ENCODE assay signal across 1 cellular context in the genomic region with DNA sequence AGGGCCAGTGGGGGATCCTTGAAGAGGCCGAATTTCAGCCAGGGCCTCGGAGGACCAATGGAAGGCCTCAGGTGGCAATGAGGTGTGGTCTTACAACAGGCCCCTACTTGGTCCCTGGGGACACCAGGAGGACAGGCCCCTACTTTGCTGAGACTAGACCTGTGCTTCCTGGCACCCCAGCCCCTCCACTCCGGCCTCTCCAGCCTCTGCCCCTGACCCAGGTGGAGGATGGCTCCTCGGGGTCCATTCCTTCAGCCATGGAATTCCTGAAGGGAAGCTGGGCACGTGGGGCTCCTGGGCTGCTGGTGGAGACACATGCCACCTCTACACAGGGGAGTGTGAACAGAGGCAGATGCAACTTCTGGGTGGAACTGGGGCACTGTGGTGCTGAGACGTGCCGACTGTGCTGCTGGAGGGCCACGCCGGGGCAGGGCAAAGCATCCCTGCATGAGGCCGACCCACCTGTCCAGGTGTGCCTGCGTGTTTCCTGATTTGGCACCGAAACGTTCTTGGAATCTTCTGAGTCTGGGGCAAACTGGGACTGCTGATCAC.
TF ChIP-seq lines count a peak whose summit lies in the region.

No MANE protein-coding gene starts in this region.

TF ChIP-seq in WTC11, 78 proteins besides CTCF, POLR2A, EP300 and RAD21 (continued from another document):
- TF ChIP-seq, protein P1, sequence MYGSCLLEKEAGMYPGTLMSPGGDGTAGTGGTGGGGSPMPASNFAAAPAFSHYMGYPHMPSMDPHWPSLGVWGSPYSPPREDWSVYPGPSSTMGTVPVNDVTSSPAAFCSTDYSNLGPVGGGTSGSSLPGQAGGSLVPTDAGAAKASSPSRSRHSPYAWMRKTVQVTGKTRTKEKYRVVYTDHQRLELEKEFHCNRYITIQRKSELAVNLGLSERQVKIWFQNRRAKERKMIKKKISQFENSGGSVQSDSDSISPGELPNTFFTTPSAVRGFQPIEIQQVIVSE (CRISPR knock-in tag; IDR thresholded peaks at IDR 0.05; ENCODE audit: borderline replicate concordance) = no peak
- TF ChIP-seq ZNF232 (CRISPR knock-in tag; IDR thresholded peaks at IDR 0.05) (no peak), HMGA2 (CRISPR knock-in tag; IDR thresholded peaks at IDR 0.05) (no peak), GTF2I (CRISPR knock-in tag; conservative IDR thresholded peaks at IDR 0.05) (no peak), FOXK1 (CRISPR knock-in tag; IDR thresholded peaks at IDR 0.05) (no peak), TCF7 (CRISPR knock-in tag; IDR thresholded peaks at IDR 0.05; ENCODE audit: low read depth) (no peak), KAT7 (CRISPR knock-in tag; IDR thresholded peaks at IDR 0.05; ENCODE audit: borderline replicate concordance) (no peak), SMAD3 (CRISPR knock-in tag; IDR thresholded peaks at IDR 0.05; ENCODE audit: borderline replicate concordance) (no peak), ZNF263 (CRISPR knock-in tag; IDR thresholded peaks at IDR 0.05; ENCODE audit: low read depth) (no peak), ZNF423 (CRISPR knock-in tag; IDR thresholded peaks at IDR 0.05) (no peak)
- TF ChIP-seq, protein P2, sequence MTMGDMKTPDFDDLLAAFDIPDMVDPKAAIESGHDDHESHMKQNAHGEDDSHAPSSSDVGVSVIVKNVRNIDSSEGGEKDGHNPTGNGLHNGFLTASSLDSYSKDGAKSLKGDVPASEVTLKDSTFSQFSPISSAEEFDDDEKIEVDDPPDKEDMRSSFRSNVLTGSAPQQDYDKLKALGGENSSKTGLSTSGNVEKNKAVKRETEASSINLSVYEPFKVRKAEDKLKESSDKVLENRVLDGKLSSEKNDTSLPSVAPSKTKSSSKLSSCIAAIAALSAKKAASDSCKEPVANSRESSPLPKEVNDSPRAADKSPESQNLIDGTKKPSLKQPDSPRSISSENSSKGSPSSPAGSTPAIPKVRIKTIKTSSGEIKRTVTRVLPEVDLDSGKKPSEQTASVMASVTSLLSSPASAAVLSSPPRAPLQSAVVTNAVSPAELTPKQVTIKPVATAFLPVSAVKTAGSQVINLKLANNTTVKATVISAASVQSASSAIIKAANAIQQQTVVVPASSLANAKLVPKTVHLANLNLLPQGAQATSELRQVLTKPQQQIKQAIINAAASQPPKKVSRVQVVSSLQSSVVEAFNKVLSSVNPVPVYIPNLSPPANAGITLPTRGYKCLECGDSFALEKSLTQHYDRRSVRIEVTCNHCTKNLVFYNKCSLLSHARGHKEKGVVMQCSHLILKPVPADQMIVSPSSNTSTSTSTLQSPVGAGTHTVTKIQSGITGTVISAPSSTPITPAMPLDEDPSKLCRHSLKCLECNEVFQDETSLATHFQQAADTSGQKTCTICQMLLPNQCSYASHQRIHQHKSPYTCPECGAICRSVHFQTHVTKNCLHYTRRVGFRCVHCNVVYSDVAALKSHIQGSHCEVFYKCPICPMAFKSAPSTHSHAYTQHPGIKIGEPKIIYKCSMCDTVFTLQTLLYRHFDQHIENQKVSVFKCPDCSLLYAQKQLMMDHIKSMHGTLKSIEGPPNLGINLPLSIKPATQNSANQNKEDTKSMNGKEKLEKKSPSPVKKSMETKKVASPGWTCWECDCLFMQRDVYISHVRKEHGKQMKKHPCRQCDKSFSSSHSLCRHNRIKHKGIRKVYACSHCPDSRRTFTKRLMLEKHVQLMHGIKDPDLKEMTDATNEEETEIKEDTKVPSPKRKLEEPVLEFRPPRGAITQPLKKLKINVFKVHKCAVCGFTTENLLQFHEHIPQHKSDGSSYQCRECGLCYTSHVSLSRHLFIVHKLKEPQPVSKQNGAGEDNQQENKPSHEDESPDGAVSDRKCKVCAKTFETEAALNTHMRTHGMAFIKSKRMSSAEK (CRISPR knock-in tag; IDR thresholded peaks at IDR 0.05; ENCODE audit: borderline replicate concordance) = no peak
- TF ChIP-seq, protein P3, sequence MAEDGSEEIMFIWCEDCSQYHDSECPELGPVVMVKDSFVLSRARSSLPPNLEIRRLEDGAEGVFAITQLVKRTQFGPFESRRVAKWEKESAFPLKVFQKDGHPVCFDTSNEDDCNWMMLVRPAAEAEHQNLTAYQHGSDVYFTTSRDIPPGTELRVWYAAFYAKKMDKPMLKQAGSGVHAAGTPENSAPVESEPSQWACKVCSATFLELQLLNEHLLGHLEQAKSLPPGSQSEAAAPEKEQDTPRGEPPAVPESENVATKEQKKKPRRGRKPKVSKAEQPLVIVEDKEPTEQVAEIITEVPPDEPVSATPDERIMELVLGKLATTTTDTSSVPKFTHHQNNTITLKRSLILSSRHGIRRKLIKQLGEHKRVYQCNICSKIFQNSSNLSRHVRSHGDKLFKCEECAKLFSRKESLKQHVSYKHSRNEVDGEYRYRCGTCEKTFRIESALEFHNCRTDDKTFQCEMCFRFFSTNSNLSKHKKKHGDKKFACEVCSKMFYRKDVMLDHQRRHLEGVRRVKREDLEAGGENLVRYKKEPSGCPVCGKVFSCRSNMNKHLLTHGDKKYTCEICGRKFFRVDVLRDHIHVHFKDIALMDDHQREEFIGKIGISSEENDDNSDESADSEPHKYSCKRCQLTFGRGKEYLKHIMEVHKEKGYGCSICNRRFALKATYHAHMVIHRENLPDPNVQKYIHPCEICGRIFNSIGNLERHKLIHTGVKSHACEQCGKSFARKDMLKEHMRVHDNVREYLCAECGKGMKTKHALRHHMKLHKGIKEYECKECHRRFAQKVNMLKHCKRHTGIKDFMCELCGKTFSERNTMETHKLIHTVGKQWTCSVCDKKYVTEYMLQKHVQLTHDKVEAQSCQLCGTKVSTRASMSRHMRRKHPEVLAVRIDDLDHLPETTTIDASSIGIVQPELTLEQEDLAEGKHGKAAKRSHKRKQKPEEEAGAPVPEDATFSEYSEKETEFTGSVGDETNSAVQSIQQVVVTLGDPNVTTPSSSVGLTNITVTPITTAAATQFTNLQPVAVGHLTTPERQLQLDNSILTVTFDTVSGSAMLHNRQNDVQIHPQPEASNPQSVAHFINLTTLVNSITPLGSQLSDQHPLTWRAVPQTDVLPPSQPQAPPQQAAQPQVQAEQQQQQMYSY (CRISPR knock-in tag; IDR thresholded peaks at IDR 0.05) = no peak
- TF ChIP-seq, protein P4, sequence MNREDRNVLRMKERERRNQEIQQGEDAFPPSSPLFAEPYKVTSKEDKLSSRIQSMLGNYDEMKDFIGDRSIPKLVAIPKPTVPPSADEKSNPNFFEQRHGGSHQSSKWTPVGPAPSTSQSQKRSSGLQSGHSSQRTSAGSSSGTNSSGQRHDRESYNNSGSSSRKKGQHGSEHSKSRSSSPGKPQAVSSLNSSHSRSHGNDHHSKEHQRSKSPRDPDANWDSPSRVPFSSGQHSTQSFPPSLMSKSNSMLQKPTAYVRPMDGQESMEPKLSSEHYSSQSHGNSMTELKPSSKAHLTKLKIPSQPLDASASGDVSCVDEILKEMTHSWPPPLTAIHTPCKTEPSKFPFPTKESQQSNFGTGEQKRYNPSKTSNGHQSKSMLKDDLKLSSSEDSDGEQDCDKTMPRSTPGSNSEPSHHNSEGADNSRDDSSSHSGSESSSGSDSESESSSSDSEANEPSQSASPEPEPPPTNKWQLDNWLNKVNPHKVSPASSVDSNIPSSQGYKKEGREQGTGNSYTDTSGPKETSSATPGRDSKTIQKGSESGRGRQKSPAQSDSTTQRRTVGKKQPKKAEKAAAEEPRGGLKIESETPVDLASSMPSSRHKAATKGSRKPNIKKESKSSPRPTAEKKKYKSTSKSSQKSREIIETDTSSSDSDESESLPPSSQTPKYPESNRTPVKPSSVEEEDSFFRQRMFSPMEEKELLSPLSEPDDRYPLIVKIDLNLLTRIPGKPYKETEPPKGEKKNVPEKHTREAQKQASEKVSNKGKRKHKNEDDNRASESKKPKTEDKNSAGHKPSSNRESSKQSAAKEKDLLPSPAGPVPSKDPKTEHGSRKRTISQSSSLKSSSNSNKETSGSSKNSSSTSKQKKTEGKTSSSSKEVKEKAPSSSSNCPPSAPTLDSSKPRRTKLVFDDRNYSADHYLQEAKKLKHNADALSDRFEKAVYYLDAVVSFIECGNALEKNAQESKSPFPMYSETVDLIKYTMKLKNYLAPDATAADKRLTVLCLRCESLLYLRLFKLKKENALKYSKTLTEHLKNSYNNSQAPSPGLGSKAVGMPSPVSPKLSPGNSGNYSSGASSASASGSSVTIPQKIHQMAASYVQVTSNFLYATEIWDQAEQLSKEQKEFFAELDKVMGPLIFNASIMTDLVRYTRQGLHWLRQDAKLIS (CRISPR knock-in tag; IDR thresholded peaks at IDR 0.05; ENCODE audit: borderline replicate concordance) = no peak
TF ChIP-seq in WTC11: peak in this region for 0.
